In genomic region chr3:109152326-109152725, GRCh38 we compare ENCODE assay signal across 38 cellular contexts. TPM values are rescaled to one million over a fixed set of nuclear protein-coding genes. Genes with fewer than 3 reads are reported as not detected.
"Had no signal": no experiment of that assay in that cellular context is flagged by ENCODE, and none has a peak within 500 bp of the region (broad histone marks: within the 10 kb centered on the region; RNA-seq: fewer than 3 reads in every experiment).

No MANE protein-coding gene starts in this region.

- H3K4me3 ChIP-seq: Peyer's patch, SJSA1 had no signal

- H3K4me3 Mint-ChIP-seq: activated CD4-positive, alpha-beta T cell treated with anti-CD3 and anti-CD28 coated beads for 36 hours; activated CD4-positive, alpha-beta T cell treated with anti-CD3 and anti-CD28 coated beads, Interleukin-2, amount 10 ng/mL, durations not matched to agents 7 days and 5 days; activated CD8-positive, alpha-beta T cell treated with anti-CD3 and anti-CD28 coated beads, Interleukin-2, amount 10 ng/mL, durations not matched to agents 7 days and 5 days; activated naive CD4-positive, alpha-beta T cell treated with anti-CD3 and anti-CD28 coated beads for 36 hours; activated naive CD8-positive, alpha-beta T cell treated with anti-CD3 and anti-CD28 coated beads, Interleukin-2, amount 50 U/mL, for 24 hours; activated T-cell treated with anti-CD3 and anti-CD28 coated beads, Interleukin-2, amount 50 U/mL, for 24 hours; brain; T-helper 1 cell treated with Interleukin-12 subunit alpha and Interleukin-12 subunit beta and Interleukin-4 antibody, amounts not matched to agents 30 μg/mL and 1 μg/mL, for 36 hours; T-helper 2 cell treated with Interferon-gamma antibody and Interleukin-4, amounts not matched to agents 5 μg/mL and 100 μg/mL, for 36 hours; WTC11 had no signal

- H3K4me2 ChIP-seq: SK-N-SH had no signal

- H3K4me1 Mint-ChIP-seq: activated CD4-positive, alpha-beta T cell treated with anti-CD3 and anti-CD28 coated beads for 36 hours; activated CD4-positive, alpha-beta T cell treated with anti-CD3 and anti-CD28 coated beads, Interleukin-2, amount 10 ng/mL, durations not matched to agents 7 days and 5 days; activated naive CD8-positive, alpha-beta T cell treated with anti-CD3 and anti-CD28 coated beads, Interleukin-2, amount 50 U/mL, for 24 hours; brain had no signal

- DNase-seq: activated CD4-positive, alpha-beta T cell treated with anti-CD3 and anti-CD28 coated beads for 36 hours; activated CD4-positive, alpha-beta T cell treated with anti-CD3 and anti-CD28 coated beads, Interleukin-2, amount 10 ng/mL, durations not matched to agents 7 days and 5 days; activated CD4-positive, alpha-beta T cell treated with anti-CD3 and anti-CD28 coated beads, Interleukin-2, amount 50 U/mL, for 48 hours; activated CD8-positive, alpha-beta T cell treated with anti-CD3 and anti-CD28 coated beads, Interleukin-2, amount 10 ng/mL, durations not matched to agents 7 days and 5 days; activated gamma-delta T cell; activated naive CD4-positive, alpha-beta T cell treated with anti-CD3 and anti-CD28 coated beads for 36 hours; activated naive CD8-positive, alpha-beta T cell treated with anti-CD3 and anti-CD28 coated beads, Interleukin-2, amount 50 U/mL, for 24 hours; activated T-cell treated with anti-CD3 and anti-CD28 coated beads, Interleukin-2, amount 50 U/mL, for 24 hours; anterior cingulate cortex; caudate nucleus; Karpas-422; KBM-7; NCI-H1048; NCI-H1105 treated with DMSO at 0.1 percent for 48 hours; NCI-H1436; NCI-H1694; NCI-H1930; NCI-H2081 treated with DMSO at 0.1 percent for 48 hours; NCI-H226; NCI-H446 treated with DMSO at 0.1 percent for 48 hours; NCI-H524; NCI-H69; NK-92 treated with Interleukin-12 subunit alpha and Interleukin-12 subunit beta, amount 100 ng/mL, for 24 hours; PC-3; Peyer's patch; RPMI8226; SHP77 treated with DMSO at 0.1 percent for 48 hours; SK-N-SH had no signal

- H3K27me3 ChIP-seq: Peyer's patch, SJSA1 had no signal

- H3K36me3 ChIP-seq: SJSA1 had no signal

- H3K27ac Mint-ChIP-seq: activated CD4-positive, alpha-beta T cell treated with anti-CD3 and anti-CD28 coated beads for 36 hours; activated CD4-positive, alpha-beta T cell treated with anti-CD3 and anti-CD28 coated beads, Interleukin-2, amount 10 ng/mL, durations not matched to agents 7 days and 5 days; activated CD8-positive, alpha-beta T cell treated with anti-CD3 and anti-CD28 coated beads, Interleukin-2, amount 10 ng/mL, durations not matched to agents 7 days and 5 days; activated naive CD4-positive, alpha-beta T cell treated with anti-CD3 and anti-CD28 coated beads for 36 hours; activated naive CD4-positive, alpha-beta T cell treated with anti-CD3 and anti-CD28 coated beads, Interleukin-2, amount 50 U/mL, for 72 hours; activated naive CD8-positive, alpha-beta T cell treated with anti-CD3 and anti-CD28 coated beads, Interleukin-2, amount 50 U/mL, for 24 hours; activated T-cell treated with anti-CD3 and anti-CD28 coated beads, Interleukin-2, amount 50 U/mL, for 24 hours; activated T-helper 2 cell treated with anti-CD3 and anti-CD28 coated beads, Interferon-gamma antibody, Interleukin-2, Interleukin-4, amounts not matched to agents 10 μg/mL and 5 μg/mL and 100 μg/mL, durations not matched to agents 14 hours and 24 hours and 36 hours; brain; T-helper 1 cell treated with Interleukin-12 subunit alpha and Interleukin-12 subunit beta and Interleukin-4 antibody, amounts not matched to agents 30 μg/mL and 1 μg/mL, for 36 hours; T-helper 2 cell treated with Interferon-gamma antibody and Interleukin-4, amounts not matched to agents 5 μg/mL and 100 μg/mL, for 36 hours; WTC11 had no signal

- H3K4me1 ChIP-seq: Peyer's patch, SJSA1 had no signal

- H3K9me2 ChIP-seq: SK-N-SH had no signal

- H3K9me3 Mint-ChIP-seq: activated CD4-positive, alpha-beta T cell treated with anti-CD3 and anti-CD28 coated beads, Interleukin-2, amount 10 ng/mL, durations not matched to agents 7 days and 5 days; activated naive CD4-positive, alpha-beta T cell treated with anti-CD3 and anti-CD28 coated beads for 36 hours; activated naive CD8-positive, alpha-beta T cell treated with anti-CD3 and anti-CD28 coated beads, Interleukin-2, amount 50 U/mL, for 24 hours; activated T-cell treated with anti-CD3 and anti-CD28 coated beads, Interleukin-2, amount 50 U/mL, for 24 hours; activated T-helper 2 cell treated with anti-CD3 and anti-CD28 coated beads, Interferon-gamma antibody, Interleukin-2, Interleukin-4, amounts not matched to agents 10 μg/mL and 5 μg/mL and 100 μg/mL, durations not matched to agents 14 hours and 24 hours and 36 hours; brain; T-helper 1 cell treated with Interleukin-12 subunit alpha and Interleukin-12 subunit beta and Interleukin-4 antibody, amounts not matched to agents 30 μg/mL and 1 μg/mL, for 36 hours; T-helper 2 cell treated with Interferon-gamma antibody and Interleukin-4, amounts not matched to agents 5 μg/mL and 100 μg/mL, for 36 hours; WTC11 had no signal

- H3K27me3 Mint-ChIP-seq: activated CD4-positive, alpha-beta T cell treated with anti-CD3 and anti-CD28 coated beads for 36 hours; activated CD4-positive, alpha-beta T cell treated with anti-CD3 and anti-CD28 coated beads, Interleukin-2, amount 10 ng/mL, durations not matched to agents 7 days and 5 days; activated T-cell treated with anti-CD3 and anti-CD28 coated beads, Interleukin-2, amount 50 U/mL, for 24 hours; brain had no signal

- ATAC-seq: activated CD4-positive, alpha-beta T cell treated with anti-CD3 and anti-CD28 coated beads for 36 hours; activated CD4-positive, CD25-positive, alpha-beta regulatory T cell treated with anti-CD3 and anti-CD28 coated beads, Interleukin-2, amount 50 U/mL, for 24 hours; activated CD8-positive, alpha-beta T cell treated with anti-CD3 and anti-CD28 coated beads, Interleukin-2, amount 10 ng/mL, durations not matched to agents 7 days and 5 days; activated naive CD4-positive, alpha-beta T cell treated with anti-CD3 and anti-CD28 coated beads, Interleukin-2, amount 50 U/mL, for 72 hours; activated naive CD8-positive, alpha-beta T cell treated with anti-CD3 and anti-CD28 coated beads, Interleukin-2, amount 50 U/mL, for 24 hours; PC-3; WTC11 had no signal

- H3K36me3 Mint-ChIP-seq: activated naive CD4-positive, alpha-beta T cell treated with anti-CD3 and anti-CD28 coated beads, Interleukin-2, amount 50 U/mL, for 72 hours; brain; WTC11 had no signal

- H3K27ac ChIP-seq: SJSA1 had no signal

- H3K9me3 ChIP-seq: Peyer's patch, SJSA1, SK-N-SH had no signal

RNA-seq across cellular contexts. Expression of gene C3orf85, which starts 15.8 kb away (rescaled TPM):
- total RNA-seq: activated CD4-positive, alpha-beta T cell treated with anti-CD3 and anti-CD28 coated beads for 36 hours; activated CD4-positive, alpha-beta T cell treated with anti-CD3 and anti-CD28 coated beads, Interleukin-2, amount 10 ng/mL, durations not matched to agents 7 days and 5 days; activated CD8-positive, alpha-beta T cell treated with anti-CD3 and anti-CD28 coated beads, Interleukin-2, amount 10 ng/mL, durations not matched to agents 7 days and 5 days; activated naive CD4-positive, alpha-beta T cell treated with anti-CD3 and anti-CD28 coated beads for 36 hours; activated naive CD4-positive, alpha-beta T cell treated with anti-CD3 and anti-CD28 coated beads, Interleukin-2, amount 50 U/mL, for 72 hours; activated T-helper 2 cell treated with anti-CD3 and anti-CD28 coated beads, Interferon-gamma antibody, Interleukin-2, Interleukin-4, amounts not matched to agents 10 μg/mL and 5 μg/mL and 100 μg/mL, durations not matched to agents 14 hours and 24 hours and 36 hours; bronchial epithelial cell; MCF 10A; PC-3; SJSA1; WTC11 had no signal
- polyA plus RNA-seq: SK-N-SH had no signal

RNA-seq across cellular contexts. Expression of gene MORC1, which starts 34.4 kb away (rescaled TPM):
- total RNA-seq: activated CD4-positive, alpha-beta T cell treated with anti-CD3 and anti-CD28 coated beads for 36 hours; activated CD4-positive, alpha-beta T cell treated with anti-CD3 and anti-CD28 coated beads, Interleukin-2, amount 10 ng/mL, durations not matched to agents 7 days and 5 days; activated CD8-positive, alpha-beta T cell treated with anti-CD3 and anti-CD28 coated beads, Interleukin-2, amount 10 ng/mL, durations not matched to agents 7 days and 5 days; activated naive CD4-positive, alpha-beta T cell treated with anti-CD3 and anti-CD28 coated beads for 36 hours; activated naive CD4-positive, alpha-beta T cell treated with anti-CD3 and anti-CD28 coated beads, Interleukin-2, amount 50 U/mL, for 72 hours; activated T-helper 2 cell treated with anti-CD3 and anti-CD28 coated beads, Interferon-gamma antibody, Interleukin-2, Interleukin-4, amounts not matched to agents 10 μg/mL and 5 μg/mL and 100 μg/mL, durations not matched to agents 14 hours and 24 hours and 36 hours; bronchial epithelial cell; MCF 10A; PC-3; SJSA1; WTC11 had no signal
- polyA plus RNA-seq: SK-N-SH had no signal
